In the genomic region with DNA sequence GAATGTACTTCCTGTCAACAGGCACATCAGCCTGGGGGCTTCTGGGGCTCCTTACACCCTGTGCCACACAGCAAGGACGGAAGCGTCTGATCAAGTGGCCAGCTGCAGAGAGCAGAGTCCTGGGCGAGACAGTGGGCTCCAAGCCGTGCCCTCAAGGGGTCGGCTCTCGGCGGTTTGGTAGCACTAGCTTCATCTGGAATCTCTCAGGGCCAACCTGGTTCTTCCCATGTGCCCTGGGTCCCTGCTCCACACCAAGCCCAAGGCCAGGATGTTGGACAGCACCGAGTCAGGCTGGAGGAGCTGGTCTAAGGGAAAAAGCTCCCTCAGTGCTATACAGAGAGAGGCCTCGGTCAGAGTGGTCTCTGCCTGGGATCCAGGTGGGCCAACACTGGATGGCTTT, we compare ENCODE assay signal across 34 cellular contexts. TPM values are rescaled to one million over a fixed set of nuclear protein-coding genes. Genes with fewer than 3 reads are reported as not detected.
"Had no signal": no experiment of that assay in that cellular context is flagged by ENCODE, and none has a peak within 500 bp of the region (broad histone marks: within the 10 kb centered on the region; RNA-seq: fewer than 3 reads in every experiment).

No MANE protein-coding gene starts in this region.

- DNase-seq: activated B cell treated with CpG ODN at 0.5 μM for 24 hours; activated CD4-positive, alpha-beta T cell treated with anti-CD3 and anti-CD28 coated beads for 48 hours; activated CD4-positive, alpha-beta T cell treated with anti-CD3 and anti-CD28 coated beads, Interleukin-2, amount 50 U/mL, for 1 hour; activated CD4-positive, alpha-beta T cell treated with anti-CD3 and anti-CD28 coated beads, Interleukin-2, amount 50 U/mL, for 48 hours; activated CD8-positive, alpha-beta memory T cell treated with anti-CD3 and anti-CD28 coated beads for 24 hours; activated CD8-positive, alpha-beta T cell treated with anti-CD3 and anti-CD28 coated beads for 36 hours; activated effector memory CD4-positive, alpha-beta T cell treated with anti-CD3 and anti-CD28 coated beads, Interleukin-2, amount 50 U/mL, for 16 hours; activated naive CD4-positive, alpha-beta T cell treated with anti-CD3 and anti-CD28 coated beads, Interleukin-2, amount 10 ng/mL, durations not matched to agents 7 days and 5 days; activated naive CD8-positive, alpha-beta T cell treated with anti-CD3 and anti-CD28 coated beads, Interleukin-2, amount 50 U/mL, for 24 hours; activated T-cell treated with anti-CD3 and anti-CD28 coated beads, Interleukin-2, amount 50 U/mL, for 1 hour; activated T-cell treated with anti-CD3 and anti-CD28 coated beads, Interleukin-2, amount 50 U/mL, for 48 hours; adrenal gland; amygdala; body of pancreas; central memory CD4-positive, alpha-beta T cell; cortex of kidney; dermis blood vessel endothelial cell; effector CD4-positive, alpha-beta T cell; effector memory CD8-positive, alpha-beta T cell; erythroblast; foreskin keratinocyte; gastrocnemius medialis; glutamatergic neuron; T-helper 1 cell; T-helper 17 cell; T1000; WERI-Rb-1 had no signal

- ATAC-seq: activated CD4-positive, CD25-positive, alpha-beta regulatory T cell treated with anti-CD3 and anti-CD28 coated beads, Interleukin-2, amount 50 U/mL, for 24 hours; activated CD8-positive, alpha-beta T cell treated with anti-CD3 and anti-CD28 coated beads for 36 hours; activated naive CD4-positive, alpha-beta T cell treated with anti-CD3 and anti-CD28 coated beads, Interleukin-2, amount 50 U/mL, for 72 hours; activated naive CD8-positive, alpha-beta T cell treated with anti-CD3 and anti-CD28 coated beads, Interleukin-2, amount 50 U/mL, for 24 hours; body of pancreas; effector memory CD8-positive, alpha-beta T cell; foreskin keratinocyte; gastrocnemius medialis; T-helper 17 cell had no signal

- H3K9me3 Mint-ChIP-seq: activated B cell treated with CpG ODN at 0.5 μM for 24 hours; activated CD8-positive, alpha-beta T cell treated with anti-CD3 and anti-CD28 coated beads for 36 hours; activated naive CD4-positive, alpha-beta T cell treated with anti-CD3 and anti-CD28 coated beads, Interleukin-2, amount 10 ng/mL, durations not matched to agents 7 days and 5 days; activated naive CD4-positive, alpha-beta T cell treated with anti-CD3 and anti-CD28 coated beads, Interleukin-2, amount 50 U/mL, for 72 hours; activated naive CD8-positive, alpha-beta T cell treated with anti-CD3 and anti-CD28 coated beads, Interleukin-2, amount 50 U/mL, for 24 hours; activated T-helper 1 cell treated with anti-CD3 and anti-CD28 coated beads, Interleukin-12 subunit alpha, Interleukin-12 subunit beta, Interleukin-2, Interleukin-4 antibody, amounts not matched to agents 30 ng/mL and 10 ng/mL and 1 ng/mL, durations not matched to agents 14 hours and 24 hours and 36 hours; activated T-helper 2 cell treated with anti-CD3 and anti-CD28 coated beads, Interferon-gamma antibody, Interleukin-2, Interleukin-4, amounts not matched to agents 10 μg/mL and 5 μg/mL and 100 μg/mL, durations not matched to agents 14 hours and 24 hours and 36 hours; effector memory CD8-positive, alpha-beta T cell; T-helper 2 cell treated with Interferon-gamma antibody and Interleukin-4, amounts not matched to agents 5 μg/mL and 100 μg/mL, for 36 hours had no signal

- H3K36me3 ChIP-seq: adrenal gland, esophagus muscularis mucosa, gastrocnemius medialis, WERI-Rb-1 had no signal

- H3K4me3 ChIP-seq: adrenal gland, body of pancreas, esophagus muscularis mucosa, gastrocnemius medialis had no signal

- FAIRE-seq: colon had no signal

- H3K4me1 ChIP-seq: adrenal gland, body of pancreas, esophagus muscularis mucosa, foreskin keratinocyte, gastrocnemius medialis had no signal

- H3K27me3 Mint-ChIP-seq: activated B cell treated with CpG ODN at 0.5 μM for 24 hours; activated CD8-positive, alpha-beta T cell treated with anti-CD3 and anti-CD28 coated beads for 36 hours had no signal

- H3K27ac ChIP-seq: adrenal gland, body of pancreas, esophagus muscularis mucosa, foreskin keratinocyte, gastrocnemius medialis, WERI-Rb-1 had no signal

- H3K27me3 ChIP-seq: adrenal gland, body of pancreas, foreskin keratinocyte had no signal

- H3K9me3 ChIP-seq: adrenal gland, body of pancreas, esophagus muscularis mucosa, gastrocnemius medialis had no signal

- H3K4me3 Mint-ChIP-seq: activated B cell treated with CpG ODN at 0.5 μM for 24 hours; activated CD8-positive, alpha-beta T cell treated with anti-CD3 and anti-CD28 coated beads for 36 hours; activated naive CD4-positive, alpha-beta T cell treated with anti-CD3 and anti-CD28 coated beads, Interleukin-2, amount 10 ng/mL, durations not matched to agents 7 days and 5 days; activated naive CD8-positive, alpha-beta T cell treated with anti-CD3 and anti-CD28 coated beads, Interleukin-2, amount 50 U/mL, for 24 hours; activated T-helper 1 cell treated with anti-CD3 and anti-CD28 coated beads, Interleukin-12 subunit alpha, Interleukin-12 subunit beta, Interleukin-2, Interleukin-4 antibody, amounts not matched to agents 30 ng/mL and 10 ng/mL and 1 ng/mL, durations not matched to agents 14 hours and 24 hours and 36 hours; effector memory CD8-positive, alpha-beta T cell; T-helper 17 cell; T-helper 2 cell treated with Interferon-gamma antibody and Interleukin-4, amounts not matched to agents 5 μg/mL and 100 μg/mL, for 36 hours had no signal

- H3K4me1 Mint-ChIP-seq: activated B cell treated with CpG ODN at 0.5 μM for 24 hours; activated naive CD4-positive, alpha-beta T cell treated with anti-CD3 and anti-CD28 coated beads, Interleukin-2, amount 10 ng/mL, durations not matched to agents 7 days and 5 days; activated naive CD8-positive, alpha-beta T cell treated with anti-CD3 and anti-CD28 coated beads, Interleukin-2, amount 50 U/mL, for 24 hours had no signal

- H3K36me3 Mint-ChIP-seq: activated naive CD4-positive, alpha-beta T cell treated with anti-CD3 and anti-CD28 coated beads, Interleukin-2, amount 10 ng/mL, durations not matched to agents 7 days and 5 days; activated naive CD4-positive, alpha-beta T cell treated with anti-CD3 and anti-CD28 coated beads, Interleukin-2, amount 50 U/mL, for 72 hours had no signal

- H3K27ac Mint-ChIP-seq: activated B cell treated with CpG ODN at 0.5 μM for 24 hours; activated CD8-positive, alpha-beta T cell treated with anti-CD3 and anti-CD28 coated beads for 36 hours; activated naive CD4-positive, alpha-beta T cell treated with anti-CD3 and anti-CD28 coated beads, Interleukin-2, amount 10 ng/mL, durations not matched to agents 7 days and 5 days; activated naive CD4-positive, alpha-beta T cell treated with anti-CD3 and anti-CD28 coated beads, Interleukin-2, amount 50 U/mL, for 72 hours; activated naive CD8-positive, alpha-beta T cell treated with anti-CD3 and anti-CD28 coated beads, Interleukin-2, amount 50 U/mL, for 24 hours; activated T-helper 1 cell treated with anti-CD3 and anti-CD28 coated beads, Interleukin-12 subunit alpha, Interleukin-12 subunit beta, Interleukin-2, Interleukin-4 antibody, amounts not matched to agents 30 ng/mL and 10 ng/mL and 1 ng/mL, durations not matched to agents 14 hours and 24 hours and 36 hours; activated T-helper 2 cell treated with anti-CD3 and anti-CD28 coated beads, Interferon-gamma antibody, Interleukin-2, Interleukin-4, amounts not matched to agents 10 μg/mL and 5 μg/mL and 100 μg/mL, durations not matched to agents 14 hours and 24 hours and 36 hours; effector memory CD8-positive, alpha-beta T cell; T-helper 2 cell treated with Interferon-gamma antibody and Interleukin-4, amounts not matched to agents 5 μg/mL and 100 μg/mL, for 36 hours had no signal

RNA-seq across cellular contexts. Expression of gene DIO3, which starts 20.5 kb away (rescaled TPM):
- total RNA-seq: activated B cell treated with CpG ODN at 0.5 μM for 24 hours; activated CD8-positive, alpha-beta T cell treated with anti-CD3 and anti-CD28 coated beads for 36 hours; activated naive CD4-positive, alpha-beta T cell treated with anti-CD3 and anti-CD28 coated beads, Interleukin-2, amount 50 U/mL, for 72 hours; activated T-helper 1 cell treated with anti-CD3 and anti-CD28 coated beads, Interleukin-12 subunit alpha, Interleukin-12 subunit beta, Interleukin-2, Interleukin-4 antibody, amounts not matched to agents 30 ng/mL and 10 ng/mL and 1 ng/mL, durations not matched to agents 14 hours and 24 hours and 36 hours; activated T-helper 2 cell treated with anti-CD3 and anti-CD28 coated beads, Interferon-gamma antibody, Interleukin-2, Interleukin-4, amounts not matched to agents 10 μg/mL and 5 μg/mL and 100 μg/mL, durations not matched to agents 14 hours and 24 hours and 36 hours; dermis blood vessel endothelial cell; foreskin keratinocyte; T-helper 17 cell had no signal
- polyA plus RNA-seq: foreskin keratinocyte had no signal
